ENCODE assay signal across 11 cellular contexts in genomic region chr15:80489030-80489594, GRCh38.
DNase-seq lines count a peak whose midpoint lies in the region; ATAC-seq, FAIRE-seq and TF ChIP-seq lines count a peak whose summit lies in the region.
"Had no signal": no experiment of that assay in that cellular context is flagged by ENCODE, and none has a peak within 500 bp of the region (broad histone marks: within the 10 kb centered on the region; RNA-seq: fewer than 3 reads in every experiment).

No MANE protein-coding gene starts in this region.

- TF ChIP-seq CTCF in brain microvascular endothelial cell (IDR thresholded peaks at IDR 0.05; ENCODE audit: low read depth, low read length, missing control alignments) (no peak), tibial artery (IDR thresholded peaks at IDR 0.05) (no peak)

- no peak for TF ChIP-seq POLR2A in GM18505 (IDR thresholded peaks at IDR 0.05; ENCODE audit: borderline replicate concordance, extremely low read depth, insufficient read depth, insufficient read length)

- H3K4me3 ChIP-seq in brain microvascular endothelial cell (ENCODE audit: low read depth, low read length) (no peak overlapping the region), tibial artery (peak overlapping the region in 1 of 2 donors; percentile 0), small intestine (ENCODE audit: low read depth in 1 of 2, low read length in 2 of 2) (no peak overlapping the region)

- H3K27ac ChIP-seq in brain microvascular endothelial cell (peak overlapping the region; percentile 55), tibial artery (peak overlapping the region; percentile 71 to 73), small intestine (ENCODE audit: low read depth in 1 of 2, low read length in 1 of 2) (peak overlapping the region in 1 of 2 donors; percentile 14)

- FAIRE-seq in small intestine (lab: Jason Lieb, UNC), result no peak

- H3K9me3 ChIP-seq in tibial artery (no peaks in the 10 kb centered on the region), small intestine (ENCODE audit: control insufficient read depth, low read depth) (no peaks in the 10 kb centered on the region)

- ATAC-seq in HG02840 (IDR thresholded peaks at IDR 0.05; ENCODE audit: low FRiP score, unreplicated experiment), result no peak
- ATAC-seq in GM18505 (IDR thresholded peaks at IDR 0.05; ENCODE audit: unreplicated experiment), result no peak

- intact Hi-C loops in tibial artery (cut with DNase I; ENCODE audit: low total_unique reads), result no loop called here

- peak; percentile 59 for DNase-seq in HT1080 (ENCODE audit: low read depth)
- DNase-seq in brain microvascular endothelial cell, result peak; percentile 57
- peak; percentile 88 for DNase-seq in iris pigment epithelial cell (ENCODE audit: low read depth)
- no peak for DNase-seq in tibial artery
- no peak for DNase-seq in small intestine
- no peak for DNase-seq in GF-D8 (lab: John Stamatoyannopoulos, UW)
- DNase-seq: immature natural killer cell, NCI-H1092, retina had no signal

- H3K4me1 ChIP-seq in tibial artery, result peaks cover 0 to 54% (median 23%) of the 10 kb centered on the region in 4 donors
- no peaks in the 10 kb centered on the region for H3K4me1 ChIP-seq in small intestine (ENCODE audit: control insufficient read depth in 2 of 2, insufficient read depth in 1 of 2, low read depth in 1 of 2, low read length in 1 of 2)

- no peaks in the 10 kb centered on the region for H3K27me3 ChIP-seq in brain microvascular endothelial cell (replicated peaks)
- H3K27me3 ChIP-seq in tibial artery, result no peaks in the 10 kb centered on the region
- H3K27me3 ChIP-seq in small intestine (ENCODE audit: control insufficient read depth in 2 of 2, insufficient read depth in 2 of 2, low read length in 2 of 2), result no peaks in the 10 kb centered on the region

- WGBS in small intestine, 3 donors, result 49 to 76% (median 66%) methylated on average over 7 of the region's 7 CpGs

- in situ Hi-C loops in brain microvascular endothelial cell (cut with HindIII; ENCODE audit: low pct_ligation_motif_present, low sequenced_read_pairs), result no loop called here

- no peaks in the 10 kb centered on the region for H3K36me3 ChIP-seq in brain microvascular endothelial cell (replicated peaks)
- H3K36me3 ChIP-seq in tibial artery, result no peaks in the 10 kb centered on the region
- no peaks in the 10 kb centered on the region for H3K36me3 ChIP-seq in small intestine (ENCODE audit: control insufficient read depth in 2 of 2, insufficient read depth in 2 of 2, low read length in 2 of 2)

Comparison
In these comparisons a context has a peak if more than half of its experiments do, and no peak if none do; other contexts are left out.
1. DNase-seq: peak in HT1080 (single experiment), brain microvascular endothelial cell (single experiment) and iris pigment epithelial cell (single experiment); none in tibial artery (0 of 2), small intestine (single experiment) and GF-D8 (single experiment).